Comparison of ENCODE assay signal across 14 cellular contexts in genomic region chr2:192197387-192197786, GRCh38. TPM values are rescaled to one million over a fixed set of nuclear protein-coding genes. Genes with fewer than 3 reads are reported as not detected.
DNase-seq lines count a peak whose midpoint lies in the region; TF ChIP-seq lines count a peak whose summit lies in the region.
"Had no signal": no experiment of that assay in that cellular context is flagged by ENCODE, and none has a peak within 500 bp of the region (broad histone marks: within the 10 kb centered on the region; RNA-seq: fewer than 3 reads in every experiment).

No MANE protein-coding gene starts in this region.

- H3K14ac ChIP-seq in mesenchymal stem cell (ENCODE audit: low read length in 2 of 2) = no peak overlapping the region

- TF ChIP-seq CTCF in C4-2B (conservative IDR thresholded peaks at IDR 0.05) (peak; percentile 47), LNCAP (IDR thresholded peaks at IDR 0.05) (peak; percentile 51), brain (conservative IDR thresholded peaks at IDR 0.05) (peak; percentile 33 to 43)

- no peak overlapping the region for H2BK12ac ChIP-seq in mesenchymal stem cell (ENCODE audit: low read length in 2 of 2)

- H3K79me1 ChIP-seq in mesenchymal stem cell (replicated peaks; ENCODE audit: low read length, poor library complexity, severe bottlenecking) = no peaks in the 10 kb centered on the region

- H3K27ac ChIP-seq in C4-2B (no peak overlapping the region), mesenchymal stem cell (ENCODE audit: low read length, poor library complexity, severe bottlenecking) (no peak overlapping the region)
- H3K27ac ChIP-seq: gastrocnemius medialis, skin epidermis had no signal

- no peak overlapping the region for H2BK120ac ChIP-seq in mesenchymal stem cell (ENCODE audit: low read depth, low read length)

- no peak overlapping the region for H3K23ac ChIP-seq in mesenchymal stem cell (ENCODE audit: low read length in 2 of 2)

- no peaks in the 10 kb centered on the region for H3K36me3 ChIP-seq in mesenchymal stem cell (ENCODE audit: control insufficient read depth in 1 of 2, insufficient read depth in 2 of 2, low read depth in 1 of 2, low read length in 2 of 2)
- H3K36me3 ChIP-seq: gastrocnemius medialis had no signal

- no peak overlapping the region for H4K8ac ChIP-seq in mesenchymal stem cell (ENCODE audit: low read length)

- H3K4me3 ChIP-seq in mesenchymal stem cell (ENCODE audit: insufficient read depth in 1 of 2, low read depth in 1 of 2, low read length in 2 of 2) = no peak overlapping the region
- H3K4me3 ChIP-seq: skin epidermis had no signal

- POLR2A ChIA-PET in activated CD4-positive, alpha-beta memory T cell treated with anti-CD3 and anti-CD28 coated beads for 36 hours (lab: Charles Lee) = no interaction called here

- H2AK5ac ChIP-seq in mesenchymal stem cell (ENCODE audit: low read length, severe bottlenecking) = no peak overlapping the region

- DNase-seq in left kidney (ENCODE audit: low read depth, low spot score) (peak; percentile 14), NCI-H2029 treated with DMSO at 0.1 percent for 48 hours (lab: John Stamatoyannopoulos, UW) (no peak), mesenchymal stem cell (no peak), NOMO-1 (lab: John Stamatoyannopoulos, UW; ENCODE audit: unreplicated experiment in 2 of 2) (no peak)
- no peak for DNase-seq in activated CD4-positive, alpha-beta memory T cell treated with anti-CD3 and anti-CD28 coated beads for 36 hours
- DNase-seq: activated CD8-positive, alpha-beta T cell treated with anti-CD3 and anti-CD28 coated beads, Interleukin-2, amount 10 ng/mL, durations not matched to agents 7 days and 5 days; DMS153; gastrocnemius medialis; NCI-H1436 treated with DMSO at 0.1 percent for 48 hours had no signal

- H4K91ac ChIP-seq in mesenchymal stem cell (ENCODE audit: low read length) = no peak overlapping the region

- H3K27me3 Mint-ChIP-seq in brain = peaks cover 39% of the 10 kb centered on the region
- peaks cover 52% of the 10 kb centered on the region for H3K27me3 Mint-ChIP-seq in activated CD4-positive, alpha-beta memory T cell treated with anti-CD3 and anti-CD28 coated beads for 36 hours

- no peaks in the 10 kb centered on the region for H3K9me3 Mint-ChIP-seq in brain
- no peaks in the 10 kb centered on the region for H3K9me3 Mint-ChIP-seq in activated CD4-positive, alpha-beta memory T cell treated with anti-CD3 and anti-CD28 coated beads for 36 hours
- H3K9me3 Mint-ChIP-seq: memory B cell had no signal

- peaks cover 41% of the 10 kb centered on the region for H3K4me1 Mint-ChIP-seq in brain
- peaks cover 26% of the 10 kb centered on the region for H3K4me1 Mint-ChIP-seq in activated CD4-positive, alpha-beta memory T cell treated with anti-CD3 and anti-CD28 coated beads for 36 hours (ENCODE audit: low read depth)

- H3K9me3 ChIP-seq in mesenchymal stem cell (ENCODE audit: control insufficient read depth, low read length) = no peaks in the 10 kb centered on the region
- H3K9me3 ChIP-seq: gastrocnemius medialis had no signal

- H3K4me2 ChIP-seq in mesenchymal stem cell (ENCODE audit: low read length, poor library complexity, severe bottlenecking) = no peak overlapping the region

- no peaks in the 10 kb centered on the region for H3K36me3 Mint-ChIP-seq in brain
- H3K36me3 Mint-ChIP-seq in activated CD4-positive, alpha-beta memory T cell treated with anti-CD3 and anti-CD28 coated beads for 36 hours = no peaks in the 10 kb centered on the region
- H3K36me3 Mint-ChIP-seq: memory B cell had no signal

- no peak overlapping the region for H3K27ac Mint-ChIP-seq in brain
- no peak overlapping the region for H3K27ac Mint-ChIP-seq in activated CD4-positive, alpha-beta memory T cell treated with anti-CD3 and anti-CD28 coated beads for 36 hours
- H3K27ac Mint-ChIP-seq: activated CD8-positive, alpha-beta T cell treated with anti-CD3 and anti-CD28 coated beads, Interleukin-2, amount 10 ng/mL, durations not matched to agents 7 days and 5 days; memory B cell had no signal

- no peak overlapping the region for H2BK5ac ChIP-seq in mesenchymal stem cell (ENCODE audit: low read depth, low read length, poor library complexity, severe bottlenecking)

- H3K4ac ChIP-seq in mesenchymal stem cell (ENCODE audit: low read depth in 1 of 2, low read length in 2 of 2) = no peak overlapping the region

- H2AFZ ChIP-seq in mesenchymal stem cell (ENCODE audit: low read depth, low read length) = no peak overlapping the region

- WGBS in mesenchymal stem cell = 100% methylated on average over 1 of the region's 2 CpGs

- CTCF ChIA-PET in activated CD4-positive, alpha-beta memory T cell treated with anti-CD3 and anti-CD28 coated beads for 36 hours (lab: Charles Lee) = interaction anchor here (1.1 kb wide), 1 partner anchor 35 kb away, joined by 4 read pairs; no protein-coding TSS in a partner anchor

- H3K27me3 ChIP-seq in mesenchymal stem cell (ENCODE audit: control insufficient read depth in 1 of 2, insufficient read depth in 1 of 2, low read length in 2 of 2) = peaks cover 5 to 75% of the 10 kb centered on the region in 2 experiments

- H3K4me3 Mint-ChIP-seq in brain = peak overlapping the region; percentile 42 to 92 (median 89)
- no peak overlapping the region for H3K4me3 Mint-ChIP-seq in activated CD4-positive, alpha-beta memory T cell treated with anti-CD3 and anti-CD28 coated beads for 36 hours
- H3K4me3 Mint-ChIP-seq: activated CD8-positive, alpha-beta T cell treated with anti-CD3 and anti-CD28 coated beads, Interleukin-2, amount 10 ng/mL, durations not matched to agents 7 days and 5 days had no signal

- H3K18ac ChIP-seq in mesenchymal stem cell (ENCODE audit: low read depth in 1 of 2, low read length in 2 of 2) = no peak overlapping the region

- H3K9ac ChIP-seq in mesenchymal stem cell (ENCODE audit: low read length) = no peak overlapping the region

- no peak overlapping the region for H2BK15ac ChIP-seq in mesenchymal stem cell (ENCODE audit: low read depth, poor library complexity, severe bottlenecking)

- peaks cover 14% of the 10 kb centered on the region for H3K4me1 ChIP-seq in mesenchymal stem cell (ENCODE audit: control insufficient read depth, insufficient read depth, low read depth, low read length)

- intact Hi-C loops in activated CD4-positive, alpha-beta memory T cell treated with anti-CD3 and anti-CD28 coated beads for 36 hours (cut with micrococcal nuclease) = no loop called here

RNA-seq across cellular contexts. Expression of gene TMEFF2, which starts 2.7 kb away (rescaled TPM):
- 7.2 TPM for polyA plus RNA-seq in brain (ENCODE audit: insufficient read depth, low read depth, low replicate concordance)
- polyA plus RNA-seq in mesenchymal stem cell (2013, experiment 1 of 2) = not detected
- 0.03 TPM for polyA plus RNA-seq in mesenchymal stem cell (2013, experiment 2 of 2)
- total RNA-seq in activated CD4-positive, alpha-beta memory T cell treated with anti-CD3 and anti-CD28 coated beads for 36 hours = not detected
- total RNA-seq: activated CD8-positive, alpha-beta T cell treated with anti-CD3 and anti-CD28 coated beads, Interleukin-2, amount 10 ng/mL, durations not matched to agents 7 days and 5 days had no signal
